ENCODE assay signal across 8 cellular contexts in genomic region chr20:46128310-46129151, GRCh38. TPM values are rescaled to one million over a fixed set of nuclear protein-coding genes. Genes with fewer than 3 reads are reported as not detected.
A peak's percentile ranks its signal among the peaks of the same experiment; 100 is the strongest.
DNase-seq lines count a peak whose midpoint lies in the region; ATAC-seq and TF ChIP-seq lines count a peak whose summit lies in the region.

No MANE protein-coding gene starts in this region.

- peaks cover 11% of the 10 kb centered on the region for H3K27me3 Mint-ChIP-seq in activated T-helper 2 cell treated with anti-CD3 and anti-CD28 coated beads, Interferon-gamma antibody, Interleukin-2, Interleukin-4, amounts not matched to agents 10 μg/mL and 5 μg/mL and 100 μg/mL, durations not matched to agents 14 hours and 24 hours and 36 hours (ENCODE audit: low read depth)

- H3K9me3 ChIP-seq in MG63 (no peaks in the 10 kb centered on the region), mucosa of descending colon (no peaks in the 10 kb centered on the region)

- peak; percentile 30 for ATAC-seq in mucosa of descending colon
- ATAC-seq in GM18519 (IDR thresholded peaks at IDR 0.05; ENCODE audit: low FRiP score, unreplicated experiment), result no peak
- ATAC-seq in HG03442 (IDR thresholded peaks at IDR 0.05; ENCODE audit: unreplicated experiment), result no peak

- H3K36me3 ChIP-seq in MG63 (no peaks in the 10 kb centered on the region), mucosa of descending colon (ENCODE audit: low read depth) (no peaks in the 10 kb centered on the region)

- H3K4me1 Mint-ChIP-seq in activated T-helper 2 cell treated with anti-CD3 and anti-CD28 coated beads, Interferon-gamma antibody, Interleukin-2, Interleukin-4, amounts not matched to agents 10 μg/mL and 5 μg/mL and 100 μg/mL, durations not matched to agents 14 hours and 24 hours and 36 hours (ENCODE audit: low read depth), result peaks cover 2% of the 10 kb centered on the region

- no peaks in the 10 kb centered on the region for H3K4me1 ChIP-seq in mucosa of descending colon (ENCODE audit: low read depth)

- TF ChIP-seq CTCF in cardiac fibroblast (IDR thresholded peaks at IDR 0.05; ENCODE audit: low read depth, low read length) (peak; percentile 65), mucosa of descending colon (IDR thresholded peaks at IDR 0.05) (peak; percentile 12)

- peaks cover 62% of the 10 kb centered on the region for H3K27me3 ChIP-seq in MG63

- H3K27ac Mint-ChIP-seq in activated T-helper 2 cell treated with anti-CD3 and anti-CD28 coated beads, Interferon-gamma antibody, Interleukin-2, Interleukin-4, amounts not matched to agents 10 μg/mL and 5 μg/mL and 100 μg/mL, durations not matched to agents 14 hours and 24 hours and 36 hours, result no peak overlapping the region

- DNase-seq in ELR (ENCODE audit: low read depth) (peak; percentile 36), MG63 (peak; percentile 23), cardiac fibroblast (ENCODE audit: low read depth in 2 of 2) (peak; percentile 16 to 23), mucosa of descending colon (peak in 1 of 3 donors; percentile 32), NOMO-1 treated with DMSO at 0.1 percent for 48 hours (lab: John Stamatoyannopoulos, UW; ENCODE audit: unreplicated experiment) (no peak)
- no peak for DNase-seq in activated T-helper 2 cell treated with anti-CD3 and anti-CD28 coated beads, Interferon-gamma antibody, Interleukin-2, Interleukin-4, amounts not matched to agents 10 μg/mL and 5 μg/mL and 100 μg/mL, durations not matched to agents 14 hours and 24 hours and 36 hours (ENCODE audit: low spot score)

- H3K9me3 Mint-ChIP-seq in activated T-helper 2 cell treated with anti-CD3 and anti-CD28 coated beads, Interferon-gamma antibody, Interleukin-2, Interleukin-4, amounts not matched to agents 10 μg/mL and 5 μg/mL and 100 μg/mL, durations not matched to agents 14 hours and 24 hours and 36 hours, result no peaks in the 10 kb centered on the region

- no peak overlapping the region for H3K4me3 Mint-ChIP-seq in activated T-helper 2 cell treated with anti-CD3 and anti-CD28 coated beads, Interferon-gamma antibody, Interleukin-2, Interleukin-4, amounts not matched to agents 10 μg/mL and 5 μg/mL and 100 μg/mL, durations not matched to agents 14 hours and 24 hours and 36 hours (ENCODE audit: low read depth)

- no peaks in the 10 kb centered on the region for H3K36me3 Mint-ChIP-seq in activated T-helper 2 cell treated with anti-CD3 and anti-CD28 coated beads, Interferon-gamma antibody, Interleukin-2, Interleukin-4, amounts not matched to agents 10 μg/mL and 5 μg/mL and 100 μg/mL, durations not matched to agents 14 hours and 24 hours and 36 hours (ENCODE audit: low read depth)

- H3K4me3 ChIP-seq in MG63 (no peak overlapping the region), cardiac fibroblast (replicated peaks in 1 of 2; ENCODE audit: low read depth in 2 of 2, low read length in 2 of 2) (no peak overlapping the region), mucosa of descending colon (no peak overlapping the region)

- intact Hi-C loops in mucosa of descending colon (cut with DNase I, micrococcal nuclease), result no loop called here
- intact Hi-C loops in activated T-helper 2 cell treated with anti-CD3 and anti-CD28 coated beads, Interferon-gamma antibody, Interleukin-2, Interleukin-4, amounts not matched to agents 10 μg/mL and 5 μg/mL and 100 μg/mL, durations not matched to agents 14 hours and 24 hours and 36 hours (cut with micrococcal nuclease), result no loop called here

RNA-seq across cellular contexts. Expression of gene CD40, which starts 10.4 kb away (rescaled TPM):
- not detected in 2 replicates for total RNA-seq in MG63 (2014; rRNA removed; shearing (Covaris generic); ENCODE audit: low replicate concordance)
- total RNA-seq in mucosa of descending colon, result 1 to 10 TPM; 2.8 to 10.0 (median 6.0) TPM
- total RNA-seq in activated T-helper 2 cell treated with anti-CD3 and anti-CD28 coated beads, Interferon-gamma antibody, Interleukin-2, Interleukin-4, amounts not matched to agents 10 μg/mL and 5 μg/mL and 100 μg/mL, durations not matched to agents 14 hours and 24 hours and 36 hours, result 0.25 and 0.91 TPM in 2 replicates

RNA-seq across cellular contexts. Expression of gene NCOA5, which starts 38.8 kb away (rescaled TPM):
- 9.2 and 24.9 TPM in 2 replicates for total RNA-seq in MG63 (2014; rRNA removed; shearing (Covaris generic); ENCODE audit: low replicate concordance)
- total RNA-seq in mucosa of descending colon, result 10 to 100 TPM; 23.7 to 36.6 (median 24.2) TPM
- 27.5 and 28.7 TPM in 2 replicates for total RNA-seq in activated T-helper 2 cell treated with anti-CD3 and anti-CD28 coated beads, Interferon-gamma antibody, Interleukin-2, Interleukin-4, amounts not matched to agents 10 μg/mL and 5 μg/mL and 100 μg/mL, durations not matched to agents 14 hours and 24 hours and 36 hours

Comparison
In these comparisons a context has a peak if more than half of its experiments do, and no peak if none do; other contexts are left out.
1. DNase-seq: peak in ELR (single experiment), MG63 (single experiment) and cardiac fibroblast (2 of 2); none in activated T-helper 2 cell treated with anti-CD3 and anti-CD28 coated beads, Interferon-gamma antibody, Interleukin-2, Interleukin-4, amounts not matched to agents 10 μg/mL and 5 μg/mL and 100 μg/mL, durations not matched to agents 14 hours and 24 hours and 36 hours (single experiment) and NOMO-1 treated with DMSO at 0.1 percent for 48 hours (single experiment).